In genomic region chr12:93766371-93766770, GRCh38 we compare ENCODE assay signal across 22 cellular contexts.
A peak's percentile ranks its signal among the peaks of the same experiment; 100 is the strongest.
DNase-seq lines count a peak whose midpoint lies in the region; ATAC-seq, FAIRE-seq and TF ChIP-seq lines count a peak whose summit lies in the region.
"Had no signal": no experiment of that assay in that cellular context is flagged by ENCODE, and none has a peak within 500 bp of the region (broad histone marks: within the 10 kb centered on the region; RNA-seq: fewer than 3 reads in every experiment).

No MANE protein-coding gene starts in this region.

- peak overlapping the region; percentile 75 for H3K27ac ChIP-seq in DND-41 (ENCODE audit: low read length)
- H3K27ac ChIP-seq in ascending aorta, result peak overlapping the region; percentile 6 to 31
- peak overlapping the region; percentile 56 for H3K27ac ChIP-seq in rectal smooth muscle tissue (ENCODE audit: low read depth, low read length)
- H3K27ac ChIP-seq in foreskin keratinocyte, result no peak overlapping the region
- H3K27ac ChIP-seq: neutrophil, WERI-Rb-1 had no signal

- intact Hi-C loops in ascending aorta (cut with DNase I), result no loop called here

- no peak overlapping the region for H2AFZ ChIP-seq in DND-41 (ENCODE audit: low read depth, low read length)

- H3K36me3 ChIP-seq in DND-41 (ENCODE audit: insufficient read depth, low read length) (no peaks in the 10 kb centered on the region), ascending aorta (no peaks in the 10 kb centered on the region), rectal smooth muscle tissue (ENCODE audit: control insufficient read depth, insufficient read depth, low read length) (no peaks in the 10 kb centered on the region)
- H3K36me3 ChIP-seq: neutrophil, WERI-Rb-1 had no signal

- H3K27me3 ChIP-seq in DND-41 (ENCODE audit: insufficient read depth, low read length, poor library complexity) (no peaks in the 10 kb centered on the region), ascending aorta (no peaks in the 10 kb centered on the region), rectal smooth muscle tissue (ENCODE audit: control insufficient read depth, insufficient read depth, low read length) (no peaks in the 10 kb centered on the region), foreskin keratinocyte (no peaks in the 10 kb centered on the region)
- H3K27me3 ChIP-seq: neutrophil, testis had no signal

- ATAC-seq in DND-41 (ENCODE audit: insufficient read depth, low read depth), result no peak
- peak; percentile 91 for ATAC-seq in left lobe of liver
- ATAC-seq in foreskin keratinocyte, result no peak
- ATAC-seq: stimulated activated memory B cell treated with anti-CD40 and anti-IgM and Interleukin-4, amounts not matched to agents 10 μg/mL and 1 μg/mL and 100 μg/mL, for 72 hours had no signal

- FAIRE-seq in frontal cortex (lab: Jason Lieb, UNC), result no peak

- peaks cover 38% of the 10 kb centered on the region for H3K4me1 Mint-ChIP-seq in mesothelial cell of epicardium

- H3K36me3 Mint-ChIP-seq in mesothelial cell of epicardium, result no peaks in the 10 kb centered on the region

- no peak overlapping the region for H3K4me2 ChIP-seq in DND-41 (ENCODE audit: insufficient read depth, low read length)
- H3K4me2 ChIP-seq: smooth muscle cell had no signal

- no peaks in the 10 kb centered on the region for H3K9me3 ChIP-seq in DND-41 (ENCODE audit: insufficient read depth, low read length, severe bottlenecking)
- H3K9me3 ChIP-seq in ascending aorta, result no peaks in the 10 kb centered on the region
- H3K9me3 ChIP-seq: neutrophil, testis had no signal

- no peak overlapping the region for H3K4me3 ChIP-seq in DND-41 (ENCODE audit: low read depth in 1 of 2, low read length in 2 of 2)
- no peak overlapping the region for H3K4me3 ChIP-seq in ascending aorta
- H3K4me3 ChIP-seq in rectal smooth muscle tissue (ENCODE audit: low read length), result no peak overlapping the region
- H3K4me3 ChIP-seq: smooth muscle cell, testis had no signal

- H3K27me3 Mint-ChIP-seq in mesothelial cell of epicardium (ENCODE audit: low read depth), result no peaks in the 10 kb centered on the region
- H3K27me3 Mint-ChIP-seq: central memory CD8-positive, alpha-beta T cell; stimulated activated memory B cell treated with anti-CD40 and anti-IgM and Interleukin-4, amounts not matched to agents 10 μg/mL and 1 μg/mL and 100 μg/mL, for 72 hours had no signal

- TF ChIP-seq CTCF in DND-41 (IDR thresholded peaks at IDR 0.05; ENCODE audit: borderline replicate concordance, extremely low read depth, low read length, poor library complexity, severe bottlenecking) (no peak), ascending aorta (IDR thresholded peaks at IDR 0.05) (no peak), mesothelial cell of epicardium (IDR thresholded peaks at IDR 0.05; ENCODE audit: unreplicated experiment) (no peak), foreskin keratinocyte (conservative IDR thresholded peaks at IDR 0.05) (no peak)

- peaks cover 62% of the 10 kb centered on the region for H3K4me1 ChIP-seq in DND-41 (ENCODE audit: insufficient read depth, low read length)
- H3K4me1 ChIP-seq in ascending aorta, result peaks cover 3 to 4% of the 10 kb centered on the region in 2 donors
- H3K4me1 ChIP-seq in rectal smooth muscle tissue (ENCODE audit: control insufficient read depth, insufficient read depth, low read length), result peaks cover 2% of the 10 kb centered on the region
- H3K4me1 ChIP-seq in foreskin keratinocyte, result no peaks in the 10 kb centered on the region

- H3K9me3 Mint-ChIP-seq in mesothelial cell of epicardium, result no peaks in the 10 kb centered on the region
- H3K9me3 Mint-ChIP-seq: central memory CD8-positive, alpha-beta T cell; stimulated activated memory B cell treated with anti-CD40 and anti-IgM and Interleukin-4, amounts not matched to agents 10 μg/mL and 1 μg/mL and 100 μg/mL, for 72 hours had no signal

- in situ Hi-C loops in G401 (cut with HindIII; ENCODE audit: low sequenced_read_pairs), result no loop called here

- peaks cover 33% of the 10 kb centered on the region for H3K79me2 ChIP-seq in DND-41 (ENCODE audit: insufficient read depth, low read length)

- no peak for DNase-seq in DND-41
- no peak for DNase-seq in ascending aorta (ENCODE audit: low spot score in 2 of 2)
- no peak for DNase-seq in left lobe of liver (ENCODE audit: low spot score)
- DNase-seq in mesothelial cell of epicardium (ENCODE audit: low spot score in 2 of 2, unreplicated experiment in 2 of 2), result no peak
- no peak for DNase-seq in foreskin keratinocyte
- DNase-seq in frontal cortex (ENCODE audit: low spot score in 2 of 2), result no peak
- no peak for DNase-seq in G401 (ENCODE audit: low spot score)
- DNase-seq: ACHN; activated naive CD4-positive, alpha-beta T cell treated with anti-CD3 and anti-CD28 coated beads, Interleukin-2, amount 50 U/mL, for 16 hours; COR-L47; DMS79; NCI-H1092; NCI-H187; testis; WERI-Rb-1 had no signal

- no peak overlapping the region for H3K27ac Mint-ChIP-seq in mesothelial cell of epicardium
- H3K27ac Mint-ChIP-seq: activated T-helper 1 cell treated with anti-CD3 and anti-CD28 coated beads, Interleukin-12 subunit alpha, Interleukin-12 subunit beta, Interleukin-2, Interleukin-4 antibody, amounts not matched to agents 30 ng/mL and 10 ng/mL and 1 ng/mL, durations not matched to agents 14 hours and 24 hours and 36 hours; stimulated activated memory B cell treated with anti-CD40 and anti-IgM and Interleukin-4, amounts not matched to agents 10 μg/mL and 1 μg/mL and 100 μg/mL, for 72 hours had no signal

- H4K20me1 ChIP-seq in DND-41 (ENCODE audit: insufficient read depth, low read length), result no peaks in the 10 kb centered on the region

- no peak overlapping the region for H3K9ac ChIP-seq in DND-41 (ENCODE audit: low read depth, low read length)
- H3K9ac ChIP-seq in rectal smooth muscle tissue (ENCODE audit: low read length), result no peak overlapping the region

- H3K4me3 Mint-ChIP-seq in mesothelial cell of epicardium, result no peak overlapping the region
- H3K4me3 Mint-ChIP-seq: activated T-helper 1 cell treated with anti-CD3 and anti-CD28 coated beads, Interleukin-12 subunit alpha, Interleukin-12 subunit beta, Interleukin-2, Interleukin-4 antibody, amounts not matched to agents 30 ng/mL and 10 ng/mL and 1 ng/mL, durations not matched to agents 14 hours and 24 hours and 36 hours; central memory CD8-positive, alpha-beta T cell; stimulated activated memory B cell treated with anti-CD40 and anti-IgM and Interleukin-4, amounts not matched to agents 10 μg/mL and 1 μg/mL and 100 μg/mL, for 72 hours; T-helper 1 cell treated with Interleukin-12 subunit alpha and Interleukin-12 subunit beta and Interleukin-4 antibody, amounts not matched to agents 30 μg/mL and 1 μg/mL, for 36 hours had no signal
